Comparison of ENCODE assay signal across 2 cellular contexts in genomic region chr2:151650456-151650855, GRCh38.
TF ChIP-seq lines count a peak whose summit lies in the region.

No MANE protein-coding gene starts in this region.

TF ChIP-seq in GM12878, 131 proteins besides CTCF, POLR2A, EP300 and RAD21:
- TF ChIP-seq BMI1 (IDR thresholded peaks at IDR 0.05; ENCODE audit: borderline replicate concordance) (no peak), SIX5 (IDR thresholded peaks at IDR 0.05; ENCODE audit: low read depth, low read length, severe bottlenecking) (no peak), RCOR1 (conservative IDR thresholded peaks at IDR 0.05; ENCODE audit: low read depth, low read length) (no peak), RUNX3 (IDR thresholded peaks at IDR 0.05; ENCODE audit: low read length) (no peak), POU2F2 (IDR thresholded peaks at IDR 0.05; ENCODE audit: borderline replicate concordance, low read depth, low read length) (no peak), SUZ12 (IDR thresholded peaks at IDR 0.05; ENCODE audit: unreplicated experiment) (no peak), IRF4 (IDR thresholded peaks at IDR 0.05; ENCODE audit: low read depth, low read length) (no peak), FOXM1 (IDR thresholded peaks at IDR 0.05; ENCODE audit: low read depth, low read length) (no peak), SIN3A (IDR thresholded peaks at IDR 0.05; ENCODE audit: low read depth, low read length) (no peak), ESRRA (IDR thresholded peaks at IDR 0.05; ENCODE audit: low read length) (no peak)
- TF ChIP-seq, protein P1, sequence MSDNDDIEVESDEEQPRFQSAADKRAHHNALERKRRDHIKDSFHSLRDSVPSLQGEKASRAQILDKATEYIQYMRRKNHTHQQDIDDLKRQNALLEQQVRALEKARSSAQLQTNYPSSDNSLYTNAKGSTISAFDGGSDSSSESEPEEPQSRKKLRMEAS (IDR thresholded peaks at IDR 0.05; ENCODE audit: low read depth, low read length) = no peak
- TF ChIP-seq, protein P2, sequence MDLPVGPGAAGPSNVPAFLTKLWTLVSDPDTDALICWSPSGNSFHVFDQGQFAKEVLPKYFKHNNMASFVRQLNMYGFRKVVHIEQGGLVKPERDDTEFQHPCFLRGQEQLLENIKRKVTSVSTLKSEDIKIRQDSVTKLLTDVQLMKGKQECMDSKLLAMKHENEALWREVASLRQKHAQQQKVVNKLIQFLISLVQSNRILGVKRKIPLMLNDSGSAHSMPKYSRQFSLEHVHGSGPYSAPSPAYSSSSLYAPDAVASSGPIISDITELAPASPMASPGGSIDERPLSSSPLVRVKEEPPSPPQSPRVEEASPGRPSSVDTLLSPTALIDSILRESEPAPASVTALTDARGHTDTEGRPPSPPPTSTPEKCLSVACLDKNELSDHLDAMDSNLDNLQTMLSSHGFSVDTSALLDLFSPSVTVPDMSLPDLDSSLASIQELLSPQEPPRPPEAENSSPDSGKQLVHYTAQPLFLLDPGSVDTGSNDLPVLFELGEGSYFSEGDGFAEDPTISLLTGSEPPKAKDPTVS (IDR thresholded peaks at IDR 0.05; ENCODE audit: low read depth, low read length) = no peak
- TF ChIP-seq, protein P3, sequence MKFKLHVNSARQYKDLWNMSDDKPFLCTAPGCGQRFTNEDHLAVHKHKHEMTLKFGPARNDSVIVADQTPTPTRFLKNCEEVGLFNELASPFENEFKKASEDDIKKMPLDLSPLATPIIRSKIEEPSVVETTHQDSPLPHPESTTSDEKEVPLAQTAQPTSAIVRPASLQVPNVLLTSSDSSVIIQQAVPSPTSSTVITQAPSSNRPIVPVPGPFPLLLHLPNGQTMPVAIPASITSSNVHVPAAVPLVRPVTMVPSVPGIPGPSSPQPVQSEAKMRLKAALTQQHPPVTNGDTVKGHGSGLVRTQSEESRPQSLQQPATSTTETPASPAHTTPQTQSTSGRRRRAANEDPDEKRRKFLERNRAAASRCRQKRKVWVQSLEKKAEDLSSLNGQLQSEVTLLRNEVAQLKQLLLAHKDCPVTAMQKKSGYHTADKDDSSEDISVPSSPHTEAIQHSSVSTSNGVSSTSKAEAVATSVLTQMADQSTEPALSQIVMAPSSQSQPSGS (IDR thresholded peaks at IDR 0.05; ENCODE audit: low read length) = no peak

TF ChIP-seq in H1, 55 proteins besides CTCF, POLR2A, EP300 and RAD21 (continued from another document):
- TF ChIP-seq SAP30 (IDR thresholded peaks at IDR 0.05; ENCODE audit: insufficient read depth, insufficient replicate concordance, low read length) (no peak), RFX5 (IDR thresholded peaks at IDR 0.05; ENCODE audit: borderline replicate concordance, low read depth, low read length) (no peak), USF2 (IDR thresholded peaks at IDR 0.05; ENCODE audit: low read length) (no peak), POU5F1 (IDR thresholded peaks at IDR 0.05; ENCODE audit: low read depth, low read length) (no peak), KDM4A (IDR thresholded peaks at IDR 0.05; ENCODE audit: low read depth, low read length, severe bottlenecking) (no peak)
TF ChIP-seq in H1: peak in this region for 0.
